In genomic region chr7:69177941-69178494, GRCh38 we compare ENCODE assay signal across 19 cellular contexts.
DNase-seq lines count a peak whose midpoint lies in the region; ATAC-seq and TF ChIP-seq lines count a peak whose summit lies in the region.
"Had no signal": no experiment of that assay in that cellular context is flagged by ENCODE, and none has a peak within 500 bp of the region (broad histone marks: within the 10 kb centered on the region; RNA-seq: fewer than 3 reads in every experiment).

No MANE protein-coding gene starts in this region.

- no peaks in the 10 kb centered on the region for H3F3A ChIP-seq in PC-9 (ENCODE audit: insufficient read depth, low read depth)

- TF ChIP-seq CTCF in suprapubic skin (IDR thresholded peaks at IDR 0.05) (no peak), PC-9 (conservative IDR thresholded peaks at IDR 0.05) (no peak)

- H3K4me3 ChIP-seq in suprapubic skin (no peak overlapping the region), PC-9 (no peak overlapping the region)
- H3K4me3 ChIP-seq: SJSA1, thoracic aorta had no signal

- intact Hi-C loops in left ventricle myocardium superior (cut with micrococcal nuclease) (no loop called here), PC-9 (cut with micrococcal nuclease; ENCODE audit: unreplicated experiment) (no loop called here)

- H3K9me2 ChIP-seq in PC-9 (ENCODE audit: insufficient read depth) = no peaks in the 10 kb centered on the region

- BruUV-seq in PC-9 (replicated peaks; lab: Mats Ljungman, UMichigan) = no TSS peak

- CTCF ChIA-PET in PC-9 (lab: Charles Lee) = no interaction called here

- H3K9me3 ChIP-seq in suprapubic skin = no peaks in the 10 kb centered on the region
- no peaks in the 10 kb centered on the region for H3K9me3 ChIP-seq in PC-9 (ENCODE audit: insufficient read depth, low read depth)
- H3K9me3 ChIP-seq: SJSA1, thoracic aorta had no signal

- no peak for TF ChIP-seq EP300 in suprapubic skin (IDR thresholded peaks at IDR 0.05)

- no peak overlapping the region for H2AFZ ChIP-seq in PC-9

- POLR2A ChIA-PET in PC-9 (lab: Charles Lee; ENCODE audit: unreplicated experiment) = no interaction called here

- peak; percentile 0 for DNase-seq in ELR (ENCODE audit: low read depth)
- DNase-seq in astrocyte of the hippocampus (ENCODE audit: low read depth, low spot score) = peak; percentile 50
- no peak for DNase-seq in left ventricle myocardium superior
- DNase-seq in suprapubic skin (ENCODE audit: low spot score in 2 of 2) = no peak
- no peak for DNase-seq in PC-9
- DNase-seq in hepatic stellate cell (ENCODE audit: low spot score) = no peak
- no peak for DNase-seq in NCI-H748 (lab: John Stamatoyannopoulos, UW; ENCODE audit: unreplicated experiment)
- DNase-seq: activated CD4-positive, alpha-beta T cell treated with anti-CD3 and anti-CD28 coated beads, Interleukin-2, amount 10 ng/mL, durations not matched to agents 24 days and 14 days; EL; kidney glomerular epithelial cell; MM.1S; naive thymus-derived CD4-positive, alpha-beta T cell; NCI-H146; NCI-H2171 treated with DMSO at 0.1 percent for 48 hours; NCI-H69 had no signal

- WGBS in suprapubic skin = 45% methylated on average over 9 of the region's 9 CpGs

- H3K27ac ChIP-seq in suprapubic skin = peak overlapping the region; percentile 52
- no peak overlapping the region for H3K27ac ChIP-seq in PC-9
- H3K27ac ChIP-seq: SJSA1, thoracic aorta had no signal

- H3K36me3 ChIP-seq in suprapubic skin = no peaks in the 10 kb centered on the region
- H3K36me3 ChIP-seq in PC-9 (ENCODE audit: low read depth) = no peaks in the 10 kb centered on the region
- H3K36me3 ChIP-seq: SJSA1, thoracic aorta had no signal

- ATAC-seq in left ventricle myocardium superior = peak; percentile 85
- ATAC-seq: activated T-helper 17 cell treated with anti-CD3 and anti-CD28 coated beads, Interleukin-2, amount 50 U/mL, for 72 hours; naive thymus-derived CD4-positive, alpha-beta T cell; stimulated activated memory B cell treated with anti-CD40 and anti-IgM and Interleukin-4, amounts not matched to agents 10 μg/mL and 1 μg/mL and 100 μg/mL, for 72 hours had no signal

- H3K79me2 ChIP-seq in PC-9 (ENCODE audit: low read depth) = no peaks in the 10 kb centered on the region

- H3K4me1 ChIP-seq in suprapubic skin (no peaks in the 10 kb centered on the region), PC-9 (replicated peaks; ENCODE audit: insufficient read depth) (no peaks in the 10 kb centered on the region)
- H3K4me1 ChIP-seq: SJSA1 had no signal

- H3K4me2 ChIP-seq in PC-9 = no peak overlapping the region

- no peaks in the 10 kb centered on the region for H4K20me1 ChIP-seq in PC-9 (ENCODE audit: insufficient read depth)

- TF ChIP-seq POLR2A in suprapubic skin (IDR thresholded peaks at IDR 0.05) = no peak

- H3K27me3 ChIP-seq in suprapubic skin = no peaks in the 10 kb centered on the region
- H3K27me3 ChIP-seq in PC-9 (ENCODE audit: insufficient read depth, low read depth) = no peaks in the 10 kb centered on the region
- H3K27me3 ChIP-seq: SJSA1 had no signal

Comparison
In these comparisons a context has a peak if more than half of its experiments do, and no peak if none do; other contexts are left out.
1. DNase-seq: peak in ELR (single experiment) and astrocyte of the hippocampus (single experiment); none in left ventricle myocardium superior (single experiment), suprapubic skin (0 of 2), PC-9 (0 of 2), hepatic stellate cell (single experiment) and NCI-H748 (single experiment).